24 cellular contexts compared by ENCODE assay signal in the genomic region with DNA sequence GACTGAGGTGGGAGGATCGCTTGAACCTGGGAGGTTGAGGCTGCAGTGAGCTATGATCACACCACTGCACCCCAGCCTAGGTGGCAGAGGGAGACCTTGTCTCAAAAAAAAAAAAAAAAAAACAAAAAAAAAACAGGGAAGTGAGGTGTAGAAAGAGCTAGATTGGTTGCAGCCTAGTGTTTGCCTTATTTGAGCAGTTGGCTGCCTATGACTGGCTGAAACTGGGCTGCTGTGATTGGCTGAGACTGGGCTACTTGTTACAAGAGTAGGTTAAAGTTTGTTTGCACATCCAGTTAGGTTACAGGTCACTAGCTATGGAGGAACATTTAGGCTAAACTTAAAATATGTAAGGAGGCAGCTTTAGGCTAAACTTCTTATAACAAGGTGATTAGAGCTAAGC. TPM values are rescaled to one million over a fixed set of nuclear protein-coding genes. Genes with fewer than 3 reads are reported as not detected.
A peak's percentile ranks its signal among the peaks of the same experiment; 100 is the strongest.
DNase-seq lines count a peak whose midpoint lies in the region; ATAC-seq, FAIRE-seq and TF ChIP-seq lines count a peak whose summit lies in the region.
"Had no signal": no experiment of that assay in that cellular context is flagged by ENCODE, and none has a peak within 500 bp of the region (broad histone marks: within the 10 kb centered on the region; RNA-seq: fewer than 3 reads in every experiment).

No MANE protein-coding gene starts in this region.

- no peaks in the 10 kb centered on the region for H3K36me3 Mint-ChIP-seq in activated T-helper 17 cell treated with anti-CD3 and anti-CD28 coated beads, Interleukin-2, amount 50 U/mL, for 72 hours (ENCODE audit: low read depth)

- ATAC-seq in left lobe of liver, result peak; percentile 76
- ATAC-seq in GM21381 (IDR thresholded peaks at IDR 0.05; ENCODE audit: unreplicated experiment), result no peak
- ATAC-seq in GM19324 (IDR thresholded peaks at IDR 0.05; ENCODE audit: low FRiP score, unreplicated experiment), result no peak
- ATAC-seq in activated T-helper 17 cell treated with anti-CD3 and anti-CD28 coated beads, Interleukin-2, amount 50 U/mL, for 72 hours (replicated peaks), result no peak
- ATAC-seq: activated CD4-positive, CD25-positive, alpha-beta regulatory T cell treated with anti-CD3 and anti-CD28 coated beads, Interleukin-2, amount 50 U/mL, for 24 hours; naive thymus-derived CD8-positive, alpha-beta T cell had no signal

- H3K4me3 ChIP-seq in AG10803 (ENCODE audit: low read length), result no peak overlapping the region
- H3K4me3 ChIP-seq: ovary, vagina had no signal

- H3K27ac Mint-ChIP-seq in activated T-helper 17 cell treated with anti-CD3 and anti-CD28 coated beads, Interleukin-2, amount 50 U/mL, for 72 hours, result no peak overlapping the region
- H3K27ac Mint-ChIP-seq: activated CD4-positive, alpha-beta memory T cell treated with anti-CD3 and anti-CD28 coated beads, Interleukin-2, amount 10 ng/mL, durations not matched to agents 7 days and 5 days; mesothelial cell of epicardium had no signal

- DNase-seq in AG10803 (ENCODE audit: low read depth), result peak; percentile 12
- no peak for DNase-seq in GM12891 (ENCODE audit: insufficient read length, low spot score)
- peak; percentile 58 for DNase-seq in NOMO-1 treated with DMSO at 0.1 percent for 48 hours (lab: John Stamatoyannopoulos, UW; ENCODE audit: unreplicated experiment)
- DNase-seq in left lobe of liver (ENCODE audit: low spot score), result no peak
- DNase-seq in occipital lobe (lab: John Stamatoyannopoulos, UW), result no peak
- DNase-seq: activated CD4-positive, alpha-beta memory T cell treated with anti-CD3 and anti-CD28 coated beads, Interleukin-2, amount 10 ng/mL, durations not matched to agents 7 days and 5 days; activated gamma-delta T cell; head of caudate nucleus; naive thymus-derived CD8-positive, alpha-beta T cell; NCI-H1092; NCI-H2029; NCI-H226; ovary; SHP77 treated with DMSO at 0.1 percent for 48 hours; stimulated activated CD4-positive, alpha-beta T cell treated with anti-CD3 and anti-CD28 coated beads, Interleukin-4, amount 100 ng/mL, for 4 hours; stimulated activated naive CD4-positive, alpha-beta T cell; T-helper 1 cell had no signal

- H3K9me3 Mint-ChIP-seq in activated T-helper 17 cell treated with anti-CD3 and anti-CD28 coated beads, Interleukin-2, amount 50 U/mL, for 72 hours, result no peaks in the 10 kb centered on the region

- peaks cover 14% of the 10 kb centered on the region for H3K4me1 Mint-ChIP-seq in activated T-helper 17 cell treated with anti-CD3 and anti-CD28 coated beads, Interleukin-2, amount 50 U/mL, for 72 hours

- no peak for FAIRE-seq in GM12891 (lab: Jason Lieb, UNC)
- FAIRE-seq: TTC549 had no signal

- no peaks in the 10 kb centered on the region for H3K27me3 Mint-ChIP-seq in activated T-helper 17 cell treated with anti-CD3 and anti-CD28 coated beads, Interleukin-2, amount 50 U/mL, for 72 hours
- H3K27me3 Mint-ChIP-seq: activated CD4-positive, alpha-beta memory T cell treated with anti-CD3 and anti-CD28 coated beads, Interleukin-2, amount 10 ng/mL, durations not matched to agents 7 days and 5 days; naive thymus-derived CD8-positive, alpha-beta T cell had no signal

- TF ChIP-seq POLR2A in GM12891 (IDR thresholded peaks at IDR 0.05; ENCODE audit: low read depth, low read length), result no peak

- no peak overlapping the region for H3K4me3 Mint-ChIP-seq in activated T-helper 17 cell treated with anti-CD3 and anti-CD28 coated beads, Interleukin-2, amount 50 U/mL, for 72 hours
- H3K4me3 Mint-ChIP-seq: activated CD4-positive, alpha-beta memory T cell treated with anti-CD3 and anti-CD28 coated beads, Interleukin-2, amount 10 ng/mL, durations not matched to agents 7 days and 5 days; mesothelial cell of epicardium; naive thymus-derived CD8-positive, alpha-beta T cell had no signal

- no peak for TF ChIP-seq CTCF in AG10803 (conservative IDR thresholded peaks at IDR 0.05; ENCODE audit: low read length)

TF ChIP-seq in GM12891, 5 proteins besides CTCF, POLR2A, EP300 and RAD21:
- TF ChIP-seq SPI1 (IDR thresholded peaks at IDR 0.05; ENCODE audit: low read depth, low read length), result peak; percentile 31; the same call in 1 of the 2 replicates
- TF ChIP-seq PAX5 (IDR thresholded peaks at IDR 0.05; ENCODE audit: insufficient read depth, low read length, severe bottlenecking), result no peak
TF ChIP-seq in GM12891: peak in this region for 1.

RNA-seq across cellular contexts. Expression of a gene that starts 5.7 kb away (rescaled TPM):
- polyA plus RNA-seq in GM12891 (2012; ENCODE audit: low read depth, missing spikeins), result 11.0 TPM
- total RNA-seq in left lobe of liver, result 11.0 TPM
- total RNA-seq in occipital lobe, result 10.9 TPM
- 10 to 100 TPM in 1 of 2 donors, 1 to 10 TPM in 1; 7.3 to 16.9 TPM for total RNA-seq in activated T-helper 17 cell treated with anti-CD3 and anti-CD28 coated beads, Interleukin-2, amount 50 U/mL, for 72 hours

Comparison
In these comparisons a context has a peak if more than half of its experiments do, and no peak if none do; other contexts are left out.
1. DNase-seq: peak in AG10803 (single experiment) and NOMO-1 treated with DMSO at 0.1 percent for 48 hours (single experiment); none in GM12891 (single experiment), left lobe of liver (single experiment) and occipital lobe (single experiment).